ENCODE assay signal across 15 cellular contexts in the genomic region with DNA sequence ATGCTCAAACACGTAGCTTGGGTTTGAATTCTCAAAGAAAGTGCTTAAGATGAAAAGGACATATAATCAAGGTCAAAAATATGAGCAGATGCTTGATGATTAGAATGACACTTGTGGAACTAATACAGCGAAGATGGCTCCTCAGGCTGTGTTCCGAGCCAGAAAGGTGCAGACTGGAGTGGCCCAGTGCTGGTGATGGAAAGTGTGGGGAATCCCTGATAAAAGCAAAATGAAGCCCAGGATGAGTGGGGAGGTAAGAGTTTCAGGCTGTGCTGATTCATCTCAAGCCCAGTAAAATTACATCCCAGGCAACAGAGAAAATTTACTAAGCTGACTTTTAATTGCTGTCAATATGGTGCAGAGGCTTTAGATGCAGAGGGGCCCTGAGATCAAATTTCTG.
A peak's percentile ranks its signal among the peaks of the same experiment; 100 is the strongest.
DNase-seq lines count a peak whose midpoint lies in the region; ATAC-seq and TF ChIP-seq lines count a peak whose summit lies in the region.
"Had no signal": no experiment of that assay in that cellular context is flagged by ENCODE, and none has a peak within 500 bp of the region (broad histone marks: within the 10 kb centered on the region; RNA-seq: fewer than 3 reads in every experiment).

No MANE protein-coding gene starts in this region.

- POLR2A ChIA-PET in activated CD8-positive, alpha-beta T cell treated with anti-CD3 and anti-CD28 coated beads, Interleukin-2, amount 10 ng/mL, durations not matched to agents 7 days and 5 days (lab: Charles Lee) = interaction anchor here (0.7 to 2.6 kb wide), 8 partner anchors 10 to 125 kb away, joined by 3 to 13 read pairs (median 4); partner anchors contain the start of gene IKZF1

- peak in 1 of 2 donors; percentile 70 for ATAC-seq in natural killer cell treated with Interleukin-12 subunit alpha and Interleukin-12 subunit beta and Interleukin-15 and Interleukin-18, amount 100 ng/mL, for 72 hours
- no peak for ATAC-seq in natural killer cell
- ATAC-seq in HG03039 (IDR thresholded peaks at IDR 0.05; ENCODE audit: unreplicated experiment) = peak; percentile 62
- peak; percentile 54 for ATAC-seq in activated CD8-positive, alpha-beta T cell treated with anti-CD3 and anti-CD28 coated beads, Interleukin-2, amount 10 ng/mL, durations not matched to agents 7 days and 5 days
- ATAC-seq in stimulated activated naive CD8-positive, alpha-beta T cell treated with anti-CD3 and anti-CD28 coated beads, Interleukin-15, Interleukin-2, amounts not matched to agents 100 U/mL and 50 U/mL, for 24 hours = peak; percentile 98
- no peak for ATAC-seq in left ventricle myocardium superior

- peaks cover 21% of the 10 kb centered on the region for H3K36me3 Mint-ChIP-seq in natural killer cell treated with Interleukin-12 subunit alpha and Interleukin-12 subunit beta and Interleukin-15 and Interleukin-18, amount 100 ng/mL, for 72 hours
- H3K36me3 Mint-ChIP-seq in natural killer cell = peaks cover 22% of the 10 kb centered on the region
- peaks cover 51% of the 10 kb centered on the region for H3K36me3 Mint-ChIP-seq in activated CD8-positive, alpha-beta T cell treated with anti-CD3 and anti-CD28 coated beads, Interleukin-2, amount 10 ng/mL, durations not matched to agents 7 days and 5 days (ENCODE audit: low read depth)

- peaks cover 23% of the 10 kb centered on the region in 2 donors for H3K4me1 Mint-ChIP-seq in natural killer cell treated with Interleukin-12 subunit alpha and Interleukin-12 subunit beta and Interleukin-15 and Interleukin-18, amount 100 ng/mL, for 72 hours (ENCODE audit: low read depth in 2 of 2)
- peaks cover 10 to 14% of the 10 kb centered on the region in 2 donors for H3K4me1 Mint-ChIP-seq in natural killer cell
- peaks cover 49% of the 10 kb centered on the region for H3K4me1 Mint-ChIP-seq in activated CD8-positive, alpha-beta T cell treated with anti-CD3 and anti-CD28 coated beads, Interleukin-2, amount 10 ng/mL, durations not matched to agents 7 days and 5 days (ENCODE audit: low read depth)
- H3K4me1 Mint-ChIP-seq: nephron had no signal

- TF ChIP-seq CTCF in natural killer cell (IDR thresholded peaks at IDR 0.05) = no peak
- TF ChIP-seq CTCF in GM20000 (IDR thresholded peaks at IDR 0.05; ENCODE audit: extremely low read depth, missing control alignments) = no peak

- CTCF ChIA-PET in activated CD8-positive, alpha-beta T cell treated with anti-CD3 and anti-CD28 coated beads, Interleukin-2, amount 10 ng/mL, durations not matched to agents 7 days and 5 days (lab: Charles Lee) = interaction anchor here (0.8 to 7.0 kb wide), 12 partner anchors 11 to 142 kb away, joined by 3 to 72 read pairs (median 9); no protein-coding TSS in a partner anchor

- intact Hi-C loops in natural killer cell (cut with micrococcal nuclease) = no loop called here
- intact Hi-C loops in left ventricle myocardium superior (cut with micrococcal nuclease) = no loop called here

- no peak for DNase-seq in natural killer cell treated with Interleukin-12 subunit alpha and Interleukin-12 subunit beta and Interleukin-15 and Interleukin-18, amount 100 ng/mL, for 72 hours (ENCODE audit: low spot score)
- DNase-seq in natural killer cell = no peak
- DNase-seq in activated CD8-positive, alpha-beta T cell treated with anti-CD3 and anti-CD28 coated beads, Interleukin-2, amount 10 ng/mL, durations not matched to agents 7 days and 5 days = peak; percentile 23
- no peak for DNase-seq in stimulated activated naive CD8-positive, alpha-beta T cell treated with anti-CD3 and anti-CD28 coated beads, Interleukin-15, Interleukin-2, amounts not matched to agents 100 U/mL and 50 U/mL, for 24 hours
- no peak for DNase-seq in GM20000 (ENCODE audit: low spot score)
- no peak for DNase-seq in left ventricle myocardium superior
- DNase-seq in NCI-H1092 treated with DMSO at 0.1 percent for 48 hours (lab: John Stamatoyannopoulos, UW) = no peak
- DNase-seq: activated B cell treated with CpG ODN at 0.5 μM for 24 hours, amniotic stem cell, colonic mucosa, MG63, PC-9, retina had no signal

- peak overlapping the region; percentile 54 for H3K4me3 Mint-ChIP-seq in natural killer cell treated with Interleukin-12 subunit alpha and Interleukin-12 subunit beta and Interleukin-15 and Interleukin-18, amount 100 ng/mL, for 72 hours
- H3K4me3 Mint-ChIP-seq in natural killer cell = no peak overlapping the region
- H3K4me3 Mint-ChIP-seq in activated CD8-positive, alpha-beta T cell treated with anti-CD3 and anti-CD28 coated beads, Interleukin-2, amount 10 ng/mL, durations not matched to agents 7 days and 5 days = peak overlapping the region; percentile 19
- H3K4me3 Mint-ChIP-seq: activated B cell treated with CpG ODN at 0.5 μM for 24 hours, nephron had no signal

- no peaks in the 10 kb centered on the region for H3K9me3 Mint-ChIP-seq in natural killer cell treated with Interleukin-12 subunit alpha and Interleukin-12 subunit beta and Interleukin-15 and Interleukin-18, amount 100 ng/mL, for 72 hours
- H3K9me3 Mint-ChIP-seq in natural killer cell = peaks cover 0 to 9% of the 10 kb centered on the region in 2 donors
- H3K9me3 Mint-ChIP-seq in activated CD8-positive, alpha-beta T cell treated with anti-CD3 and anti-CD28 coated beads, Interleukin-2, amount 10 ng/mL, durations not matched to agents 7 days and 5 days (ENCODE audit: insufficient read depth) = peaks cover 22% of the 10 kb centered on the region

- no peaks in the 10 kb centered on the region for H3K27me3 Mint-ChIP-seq in natural killer cell treated with Interleukin-12 subunit alpha and Interleukin-12 subunit beta and Interleukin-15 and Interleukin-18, amount 100 ng/mL, for 72 hours
- H3K27me3 Mint-ChIP-seq in natural killer cell (ENCODE audit: low read depth in 2 of 2) = no peaks in the 10 kb centered on the region
- H3K27me3 Mint-ChIP-seq in activated CD8-positive, alpha-beta T cell treated with anti-CD3 and anti-CD28 coated beads, Interleukin-2, amount 10 ng/mL, durations not matched to agents 7 days and 5 days (ENCODE audit: low read depth) = no peaks in the 10 kb centered on the region
- H3K27me3 Mint-ChIP-seq: activated B cell treated with CpG ODN at 0.5 μM for 24 hours had no signal

- peak overlapping the region; percentile 61 to 67 for H3K27ac Mint-ChIP-seq in natural killer cell treated with Interleukin-12 subunit alpha and Interleukin-12 subunit beta and Interleukin-15 and Interleukin-18, amount 100 ng/mL, for 72 hours
- no peak overlapping the region for H3K27ac Mint-ChIP-seq in natural killer cell
- H3K27ac Mint-ChIP-seq in activated CD8-positive, alpha-beta T cell treated with anti-CD3 and anti-CD28 coated beads, Interleukin-2, amount 10 ng/mL, durations not matched to agents 7 days and 5 days = peak overlapping the region; percentile 82
- H3K27ac Mint-ChIP-seq: activated B cell treated with CpG ODN at 0.5 μM for 24 hours, nephron had no signal

Comparison
In these comparisons a context has a peak if more than half of its experiments do, and no peak if none do; other contexts are left out.
1. H3K27ac Mint-ChIP-seq: peak in natural killer cell treated with Interleukin-12 subunit alpha and Interleukin-12 subunit beta and Interleukin-15 and Interleukin-18, amount 100 ng/mL, for 72 hours (2 of 2) and activated CD8-positive, alpha-beta T cell treated with anti-CD3 and anti-CD28 coated beads, Interleukin-2, amount 10 ng/mL, durations not matched to agents 7 days and 5 days (single experiment); none in natural killer cell (0 of 2).
2. ATAC-seq: peak in HG03039 (single experiment), activated CD8-positive, alpha-beta T cell treated with anti-CD3 and anti-CD28 coated beads, Interleukin-2, amount 10 ng/mL, durations not matched to agents 7 days and 5 days (single experiment) and stimulated activated naive CD8-positive, alpha-beta T cell treated with anti-CD3 and anti-CD28 coated beads, Interleukin-15, Interleukin-2, amounts not matched to agents 100 U/mL and 50 U/mL, for 24 hours (single experiment); none in natural killer cell (0 of 3) and left ventricle myocardium superior (single experiment).